ENCODE assay signal across 26 cellular contexts in genomic region chr11:115377882-115378296, GRCh38.
A peak's percentile ranks its signal among the peaks of the same experiment; 100 is the strongest.
DNase-seq lines count a peak whose midpoint lies in the region; ATAC-seq and TF ChIP-seq lines count a peak whose summit lies in the region.
"Had no signal": no experiment of that assay in that cellular context is flagged by ENCODE, and none has a peak within 500 bp of the region (broad histone marks: within the 10 kb centered on the region; RNA-seq: fewer than 3 reads in every experiment).

No MANE protein-coding gene starts in this region.

- ATAC-seq in heart left ventricle = no peak
- no peak for ATAC-seq in Right ventricle myocardium inferior
- ATAC-seq: esophagus mucosa had no signal

- no peak overlapping the region for H3K9ac ChIP-seq in mammary epithelial cell (ENCODE audit: insufficient read depth, low read length)

- no peaks in the 10 kb centered on the region for H3K27me3 Mint-ChIP-seq in nephron progenitor cell (ENCODE audit: low read depth, poor library complexity)
- H3K27me3 Mint-ChIP-seq: CD4-positive, alpha-beta T cell had no signal

- BruUV-seq in mammary epithelial cell (replicated peaks; lab: Mats Ljungman, UMichigan) = no TSS peak

- TF ChIP-seq CTCF in LNCaP clone FGC (IDR thresholded peaks at IDR 0.05; ENCODE audit: control insufficient read depth, extremely low read depth, insufficient read depth) (no peak), mammary epithelial cell (conservative IDR thresholded peaks at IDR 0.05 in 1 of 2, IDR thresholded peaks at IDR 0.05 in 1 of 2; ENCODE audit: extremely low read depth in 1 of 2, insufficient read depth in 1 of 2, low read depth in 1 of 2, low read length in 2 of 2) (no peak), nephron progenitor cell (IDR thresholded peaks at IDR 0.05) (no peak), heart left ventricle (IDR thresholded peaks at IDR 0.05) (no peak)

- dilution Hi-C loops in mammary epithelial cell (cut with HindIII; ENCODE audit: low sequenced_read_pairs) = no loop called here

- H3K4me1 ChIP-seq in mammary epithelial cell (ENCODE audit: insufficient read depth, low read length) (peaks cover 12% of the 10 kb centered on the region), heart left ventricle (no peaks in the 10 kb centered on the region)
- H3K4me1 ChIP-seq: right atrium auricular region, upper lobe of left lung had no signal

- intact Hi-C loops in mammary epithelial cell (cut with micrococcal nuclease) = no loop called here
- intact Hi-C loops in heart left ventricle (cut with DNase I) = no loop called here
- intact Hi-C loops in Right ventricle myocardium inferior (cut with DNase I) = no loop called here

- no peaks in the 10 kb centered on the region for H3K9me3 Mint-ChIP-seq in nephron progenitor cell
- H3K9me3 Mint-ChIP-seq: activated naive CD4-positive, alpha-beta T cell treated with anti-CD3 and anti-CD28 coated beads for 36 hours; activated T-helper 1 cell treated with anti-CD3 and anti-CD28 coated beads, Interleukin-12 subunit alpha, Interleukin-12 subunit beta, Interleukin-2, Interleukin-4 antibody, amounts not matched to agents 30 ng/mL and 10 ng/mL and 1 ng/mL, durations not matched to agents 14 hours and 24 hours and 36 hours; CD4-positive, alpha-beta T cell; memory B cell had no signal

- in situ Hi-C loops in mammary epithelial cell (cut with MboI; ENCODE audit: low sequenced_read_pairs in 2 of 2) = no loop called here

- DNase-seq in LNCaP clone FGC (ENCODE audit: low read depth) (peak; percentile 2), NOMO-1 (lab: John Stamatoyannopoulos, UW; ENCODE audit: unreplicated experiment in 2 of 2) (peak; percentile 51 to 91), mammary epithelial cell (peak; percentile 69), nephron progenitor cell (no peak), heart left ventricle (no peak), DMS79 treated with DMSO at 0.1 percent for 48 hours (lab: John Stamatoyannopoulos, UW) (no peak), Right ventricle myocardium inferior (ENCODE audit: missing footprints) (no peak)
- DNase-seq: activated CD4-positive, CD25-positive, alpha-beta regulatory T cell; activated naive CD4-positive, alpha-beta T cell treated with anti-CD3 and anti-CD28 coated beads for 36 hours; AML-193; amniotic stem cell; CD4-positive, alpha-beta T cell; cortex of kidney; KBM-7; NCI-H1694; NCI-H524; RPMI8226; stimulated activated CD4-positive, alpha-beta T cell treated with anti-CD3 and anti-CD28 coated beads, Interleukin-12 subunit alpha, Interleukin-12 subunit beta, amount 100 ng/mL, for 4 hours; stimulated activated CD4-positive, alpha-beta T cell treated with anti-CD3 and anti-CD28 coated beads, Interleukin-4, amount 100 ng/mL, for 1 hour; T-helper 1 cell; upper lobe of left lung had no signal

- H2AFZ ChIP-seq in mammary epithelial cell (ENCODE audit: low read depth, low read length) = no peak overlapping the region

- H3K4me3 Mint-ChIP-seq in nephron progenitor cell = no peak overlapping the region
- H3K4me3 Mint-ChIP-seq: activated naive CD4-positive, alpha-beta T cell treated with anti-CD3 and anti-CD28 coated beads for 36 hours; activated T-helper 1 cell treated with anti-CD3 and anti-CD28 coated beads, Interleukin-12 subunit alpha, Interleukin-12 subunit beta, Interleukin-2, Interleukin-4 antibody, amounts not matched to agents 30 ng/mL and 10 ng/mL and 1 ng/mL, durations not matched to agents 14 hours and 24 hours and 36 hours; CD4-positive, alpha-beta T cell; memory B cell had no signal

- TF ChIP-seq POLR2A in heart left ventricle (IDR thresholded peaks at IDR 0.05) = no peak

- no peaks in the 10 kb centered on the region for H4K20me1 ChIP-seq in mammary epithelial cell (ENCODE audit: insufficient read depth, low read length)

- H3K4me3 ChIP-seq in LNCaP clone FGC (ENCODE audit: low read depth, low read length) (no peak overlapping the region), mammary epithelial cell (replicated peaks in 1 of 3; ENCODE audit: insufficient read depth in 1 of 3, low read depth in 2 of 3, low read length in 3 of 3) (no peak overlapping the region), heart left ventricle (no peak overlapping the region)
- H3K4me3 ChIP-seq: cardiac muscle cell, right atrium auricular region, upper lobe of left lung had no signal

- CTCF ChIA-PET in mammary epithelial cell (lab: Charles Lee; ENCODE audit: low non-redundant PET) = no interaction called here

- H3K36me3 Mint-ChIP-seq in nephron progenitor cell (ENCODE audit: low read depth) = peaks cover 9% of the 10 kb centered on the region
- H3K36me3 Mint-ChIP-seq: memory B cell had no signal

- no peaks in the 10 kb centered on the region for H3K9me3 ChIP-seq in mammary epithelial cell (replicated peaks; ENCODE audit: insufficient read depth, low read length)
- H3K9me3 ChIP-seq in heart left ventricle = no peaks in the 10 kb centered on the region
- H3K9me3 ChIP-seq: right atrium auricular region, upper lobe of left lung had no signal

- H3K79me2 ChIP-seq in mammary epithelial cell (ENCODE audit: insufficient read depth, low read length) = peaks cover 40% of the 10 kb centered on the region

- H3K36me3 ChIP-seq in mammary epithelial cell (ENCODE audit: insufficient read depth, low read length) (no peaks in the 10 kb centered on the region), heart left ventricle (no peaks in the 10 kb centered on the region)
- H3K36me3 ChIP-seq: cardiac muscle cell, right atrium auricular region, upper lobe of left lung had no signal

- H3K27ac Mint-ChIP-seq in nephron progenitor cell = peak overlapping the region; percentile 76
- H3K27ac Mint-ChIP-seq: activated naive CD4-positive, alpha-beta T cell treated with anti-CD3 and anti-CD28 coated beads for 36 hours; activated T-helper 1 cell treated with anti-CD3 and anti-CD28 coated beads, Interleukin-12 subunit alpha, Interleukin-12 subunit beta, Interleukin-2, Interleukin-4 antibody, amounts not matched to agents 30 ng/mL and 10 ng/mL and 1 ng/mL, durations not matched to agents 14 hours and 24 hours and 36 hours; CD4-positive, alpha-beta T cell; memory B cell had no signal

- H3K27me3 ChIP-seq in mammary epithelial cell (ENCODE audit: insufficient read depth, low read length) (no peaks in the 10 kb centered on the region), heart left ventricle (no peaks in the 10 kb centered on the region)
- H3K27me3 ChIP-seq: cardiac muscle cell, right atrium auricular region, upper lobe of left lung had no signal

- H3K27ac ChIP-seq in mammary epithelial cell (ENCODE audit: insufficient read depth, low read depth, low read length) = no peak overlapping the region
- no peak overlapping the region for H3K27ac ChIP-seq in heart left ventricle
- H3K27ac ChIP-seq: cardiac muscle cell, right atrium auricular region, upper lobe of left lung had no signal

- H3K4me2 ChIP-seq in mammary epithelial cell (ENCODE audit: insufficient read depth, low read depth, low read length) = peak overlapping the region; percentile 52

- peaks cover 14% of the 10 kb centered on the region for H3K4me1 Mint-ChIP-seq in nephron progenitor cell

- 57% methylated on average over 4 of the region's 4 CpGs for WGBS in mammary epithelial cell (ENCODE audit: low coverage, missing lambda C conversion rate)
- 92 to 96% (median 92%) methylated on average over 4 of the region's 4 CpGs for WGBS in heart left ventricle, 4 donors

Comparison
In these comparisons a context has a peak if more than half of its experiments do, and no peak if none do; other contexts are left out.
1. DNase-seq: peak in LNCaP clone FGC (single experiment), NOMO-1 (2 of 2) and mammary epithelial cell (single experiment); none in nephron progenitor cell (single experiment), heart left ventricle (0 of 5), DMS79 treated with DMSO at 0.1 percent for 48 hours (single experiment) and Right ventricle myocardium inferior (single experiment).